8 cellular contexts compared by ENCODE assay signal in genomic region chrX:150365051-150365952, GRCh38. TPM values are rescaled to one million over a fixed set of nuclear protein-coding genes. Genes with fewer than 3 reads are reported as not detected.
DNase-seq lines count a peak whose midpoint lies in the region; ATAC-seq lines count a peak whose summit lies in the region.

No MANE protein-coding gene starts in this region.

- peaks cover 14 to 23% of the 10 kb centered on the region in 2 donors for H3K4me1 Mint-ChIP-seq in effector memory CD8-positive, alpha-beta T cell (ENCODE audit: low read depth in 2 of 2)

- peaks cover 4% of the 10 kb centered on the region for H3K36me3 Mint-ChIP-seq in effector memory CD8-positive, alpha-beta T cell (ENCODE audit: insufficient read depth)

- DNase-seq in GM03348 (ENCODE audit: low spot score) (peak; percentile 71), NCI-H2227 (lab: John Stamatoyannopoulos, UW; ENCODE audit: unreplicated experiment) (peak; percentile 73), lung microvascular endothelial cell (ENCODE audit: low read depth in 2 of 2) (peak; percentile 73 to 81)
- peak; percentile 48 to 50 for DNase-seq in activated CD4-positive, alpha-beta T cell treated with anti-CD3 and anti-CD28 coated beads, Interleukin-2, amount 50 U/mL, for 4 hours
- peak; percentile 58 to 61 (median 60) for DNase-seq in effector memory CD8-positive, alpha-beta T cell
- peak; percentile 33 for DNase-seq in stimulated activated CD8-positive, alpha-beta memory T cell treated with anti-CD3 and anti-CD28 coated beads, Interleukin-15, amount 100 ng/mL, for 1 hour (ENCODE audit: low read depth)

- ATAC-seq in effector memory CD8-positive, alpha-beta T cell (replicated peaks) = peak; percentile 37
- ATAC-seq in HG03442 (IDR thresholded peaks at IDR 0.05; ENCODE audit: unreplicated experiment) (no peak), GM21786 (IDR thresholded peaks at IDR 0.05; ENCODE audit: unreplicated experiment) (no peak)

- H3K9me3 Mint-ChIP-seq in effector memory CD8-positive, alpha-beta T cell = no peaks in the 10 kb centered on the region

- H3K27me3 Mint-ChIP-seq in effector memory CD8-positive, alpha-beta T cell = peaks cover 0 to 2% of the 10 kb centered on the region in 2 donors

- peak overlapping the region; percentile 22 to 73 for H3K27ac Mint-ChIP-seq in effector memory CD8-positive, alpha-beta T cell

- peak overlapping the region; percentile 84 to 86 for H3K4me3 Mint-ChIP-seq in effector memory CD8-positive, alpha-beta T cell

RNA-seq across cellular contexts. Expression of gene MAMLD1, which starts 2.2 kb away (rescaled TPM):
- 0.22 and 0.79 TPM in 2 replicates for total RNA-seq in lung microvascular endothelial cell
